1 cellular context compared by ENCODE assay signal in the genomic region with DNA sequence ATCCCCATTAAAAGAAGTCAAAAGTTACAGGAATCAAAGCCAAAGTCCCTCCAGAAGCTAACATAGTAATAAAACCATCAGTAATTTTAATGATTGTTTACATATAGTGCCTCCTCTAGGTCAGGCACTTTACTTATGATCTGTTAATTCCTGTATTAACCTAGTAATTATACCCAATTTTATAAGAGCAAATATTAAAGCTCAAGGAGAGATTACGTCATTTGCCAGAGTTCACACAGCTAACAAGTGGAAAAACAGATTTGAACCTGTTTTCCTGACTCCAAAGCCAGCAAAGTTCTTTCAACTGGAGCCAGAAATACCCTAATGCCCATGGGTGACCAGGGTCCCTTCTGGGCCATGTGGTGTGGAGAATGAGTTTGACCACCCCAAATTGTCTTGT.
A peak's percentile ranks its signal among the peaks of the same experiment; 100 is the strongest.
TF ChIP-seq lines count a peak whose summit lies in the region.

No MANE protein-coding gene starts in this region.

TF ChIP-seq in K562, 482 proteins besides CTCF, POLR2A, EP300 and RAD21:
- no peak for TF ChIP-seq SUPT5H (IDR thresholded peaks at IDR 0.05)
- TF ChIP-seq ATF7 (IDR thresholded peaks at IDR 0.05) = 0 out of 2 replicates have a peak, but pooled peaks have one; percentile 21
